In the genomic region with DNA sequence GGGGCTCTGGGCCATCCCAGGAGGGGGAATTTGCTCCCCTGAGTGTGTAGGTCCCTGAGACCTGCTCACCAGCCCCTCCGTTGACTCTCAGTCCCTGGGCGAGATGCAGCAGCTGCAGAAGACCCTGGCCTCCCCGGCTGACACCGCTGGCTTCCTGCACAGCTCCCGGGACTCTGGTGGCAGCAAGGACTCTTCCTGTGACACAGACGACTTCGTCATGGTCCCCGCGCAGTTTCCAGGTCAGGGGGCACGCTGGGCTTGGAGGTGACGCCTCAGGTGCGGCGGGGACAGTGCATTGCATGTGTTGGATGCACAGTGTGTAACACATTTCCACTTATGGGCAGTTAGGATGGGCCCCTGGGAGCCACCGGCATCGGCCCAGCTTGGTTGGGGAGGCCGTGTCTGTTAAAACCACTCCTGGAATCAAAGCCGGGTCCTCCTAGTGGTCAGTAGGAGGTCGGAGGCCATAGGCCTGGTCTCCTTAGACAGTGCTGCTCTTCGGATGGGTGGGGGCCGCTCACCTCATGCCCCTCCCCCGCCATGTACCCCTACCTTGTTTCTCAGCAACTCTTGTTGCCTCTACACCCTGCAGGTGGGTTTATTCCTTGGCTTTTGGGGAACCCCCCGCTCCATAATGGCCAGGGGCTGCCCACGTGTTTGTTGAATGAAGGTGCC, we compare ENCODE assay signal across 14 cellular contexts. TPM values are rescaled to one million over a fixed set of nuclear protein-coding genes. Genes with fewer than 3 reads are reported as not detected.
DNase-seq lines count a peak whose midpoint lies in the region; ATAC-seq and TF ChIP-seq lines count a peak whose summit lies in the region.
"Had no signal": no experiment of that assay in that cellular context is flagged by ENCODE, and none has a peak within 500 bp of the region (broad histone marks: within the 10 kb centered on the region; RNA-seq: fewer than 3 reads in every experiment).

No MANE protein-coding gene starts in this region.

- no peaks in the 10 kb centered on the region for H3K79me2 ChIP-seq in GM23338 (replicated peaks; ENCODE audit: insufficient read depth)
- H3K79me2 ChIP-seq: hepatocyte had no signal

- H3K4me3 Mint-ChIP-seq in GM23338 = no peak overlapping the region
- H3K4me3 Mint-ChIP-seq: activated CD8-positive, alpha-beta T cell treated with anti-CD3 and anti-CD28 coated beads, Interleukin-2, amount 10 ng/mL, durations not matched to agents 7 days and 5 days had no signal

- no peak overlapping the region for H3K27ac ChIP-seq in GM23338 (ENCODE audit: low read depth)
- H3K27ac ChIP-seq in gastrocnemius medialis = peak overlapping the region in 3 of 4 donors; percentile 17 to 65 (median 49)
- H3K27ac ChIP-seq in colonic mucosa = no peak overlapping the region
- H3K27ac ChIP-seq: hepatocyte, VCaP had no signal

- no peaks in the 10 kb centered on the region for H3K9me3 Mint-ChIP-seq in GM23338

- H3K9me3 ChIP-seq in gastrocnemius medialis (no peaks in the 10 kb centered on the region), colonic mucosa (no peaks in the 10 kb centered on the region)
- H3K9me3 ChIP-seq: MG63 had no signal

- intact Hi-C loops in gastrocnemius medialis (cut with DNase I; ENCODE audit: low total_unique reads) = no loop called here
- intact Hi-C loops in lower leg skin (cut with DNase I; ENCODE audit: low total_unique reads) = no loop called here
- intact Hi-C loops in colonic mucosa (cut with DNase I) = no loop called here

- H3K9me2 ChIP-seq in GM23338 (ENCODE audit: insufficient read depth) = no peaks in the 10 kb centered on the region

- WGBS in lower leg skin, 2 donors = 86 to 92% methylated on average over 21 to 23 of the region's 23 CpGs

- DNase-seq in GM23338 (ENCODE audit: low spot score) = no peak
- peak; percentile 21 for DNase-seq in amniotic epithelial cell (ENCODE audit: low read depth)
- no peak for DNase-seq in foreskin fibroblast
- DNase-seq in gastrocnemius medialis = peak in 1 of 2 donors; percentile 12
- DNase-seq in lower leg skin (ENCODE audit: low spot score in 2 of 2) = no peak
- no peak for DNase-seq in colonic mucosa
- DNase-seq in islet precursor cell = no peak
- DNase-seq: activated CD8-positive, alpha-beta T cell treated with anti-CD3 and anti-CD28 coated beads, Interleukin-2, amount 10 ng/mL, durations not matched to agents 7 days and 5 days; cortex of kidney; NCI-H2081 treated with DMSO at 0.1 percent for 48 hours had no signal

- no peaks in the 10 kb centered on the region for H4K20me1 ChIP-seq in GM23338 (replicated peaks; ENCODE audit: insufficient read depth)

- peaks cover 30% of the 10 kb centered on the region for H3K36me3 Mint-ChIP-seq in GM23338 (ENCODE audit: low read depth)

- TF ChIP-seq CTCF in GM23338 (conservative IDR thresholded peaks at IDR 0.05; ENCODE audit: low read depth in 2 of 2) = 0 out of 4 replicates have a peak, but pooled peaks of 1 of the 2 experiments have one; percentile 6
- peak; percentile 3 for TF ChIP-seq CTCF in foreskin fibroblast (IDR thresholded peaks at IDR 0.05; ENCODE audit: low read depth, low read length)
- TF ChIP-seq CTCF in gastrocnemius medialis (IDR thresholded peaks at IDR 0.05 in 4 of 5, conservative IDR thresholded peaks at IDR 0.05 in 1 of 5) = no peak
- TF ChIP-seq CTCF in lower leg skin (IDR thresholded peaks at IDR 0.05) = no peak
- TF ChIP-seq CTCF in colonic mucosa (IDR thresholded peaks at IDR 0.05) = no peak

- H3K4me1 Mint-ChIP-seq in GM23338 = no peaks in the 10 kb centered on the region; the same call in 1 of the 3 replicates

- no peak for ATAC-seq in GM23338
- ATAC-seq in gastrocnemius medialis = no peak
- no peak for ATAC-seq in GM21529 (IDR thresholded peaks at IDR 0.05; ENCODE audit: unreplicated experiment)
- ATAC-seq: activated CD8-positive, alpha-beta T cell treated with anti-CD3 and anti-CD28 coated beads, Interleukin-2, amount 10 ng/mL, durations not matched to agents 7 days and 5 days had no signal

- no peaks in the 10 kb centered on the region for H3K27me3 ChIP-seq in GM23338 (ENCODE audit: insufficient read depth)
- no peaks in the 10 kb centered on the region for H3K27me3 ChIP-seq in gastrocnemius medialis
- no peaks in the 10 kb centered on the region for H3K27me3 ChIP-seq in colonic mucosa
- H3K27me3 ChIP-seq: hepatocyte, MG63 had no signal

- TF ChIP-seq POLR2A in gastrocnemius medialis (IDR thresholded peaks at IDR 0.05) = no peak
- no peak for TF ChIP-seq POLR2A in lower leg skin (IDR thresholded peaks at IDR 0.05)

- in situ Hi-C loops in gastrocnemius medialis (cut with MboI; ENCODE audit: low sequenced_read_pairs in 4 of 4) = no loop called here

- no peaks in the 10 kb centered on the region for H3F3A ChIP-seq in GM23338 (replicated peaks; ENCODE audit: low read depth)

- H3K4me2 ChIP-seq in GM23338 = no peak overlapping the region
- H3K4me2 ChIP-seq: hepatocyte had no signal

- H3K4me1 ChIP-seq in GM23338 (ENCODE audit: insufficient read depth) = no peaks in the 10 kb centered on the region
- H3K4me1 ChIP-seq in gastrocnemius medialis = peaks cover 0 to 6% of the 10 kb centered on the region in 2 donors
- H3K4me1 ChIP-seq in colonic mucosa = no peaks in the 10 kb centered on the region

- 0 out of 2 replicates have a peak overlapping the region, but pooled peaks have one; percentile 65 for H3K27ac Mint-ChIP-seq in GM23338
- H3K27ac Mint-ChIP-seq: activated CD8-positive, alpha-beta T cell treated with anti-CD3 and anti-CD28 coated beads, Interleukin-2, amount 10 ng/mL, durations not matched to agents 7 days and 5 days had no signal

- H3K27me3 Mint-ChIP-seq in GM23338 (ENCODE audit: insufficient read depth, low read depth, poor library complexity) = peaks cover 5% of the 10 kb centered on the region

- H2AFZ ChIP-seq in GM23338 = no peak overlapping the region
- H2AFZ ChIP-seq: hepatocyte had no signal

- H3K4me3 ChIP-seq in GM23338 = no peak overlapping the region
- no peak overlapping the region for H3K4me3 ChIP-seq in foreskin fibroblast (ENCODE audit: low read depth in 1 of 2, low read length in 2 of 2)
- H3K4me3 ChIP-seq in gastrocnemius medialis = no peak overlapping the region
- H3K4me3 ChIP-seq in lower leg skin (ENCODE audit: low read depth, poor library complexity, severe bottlenecking) = no peak overlapping the region
- H3K4me3 ChIP-seq in colonic mucosa = no peak overlapping the region
- H3K4me3 ChIP-seq: hepatocyte, MG63 had no signal

- H3K9ac ChIP-seq in colonic mucosa (ENCODE audit: low read depth in 2 of 2, low read length in 2 of 2) = peak overlapping the region in 1 of 2 donors; percentile 12

- no peaks in the 10 kb centered on the region for H3K36me3 ChIP-seq in GM23338 (ENCODE audit: insufficient read depth)
- peaks cover 2 to 90% of the 10 kb centered on the region in 2 donors for H3K36me3 ChIP-seq in gastrocnemius medialis
- peaks cover 5% of the 10 kb centered on the region for H3K36me3 ChIP-seq in colonic mucosa

TF ChIP-seq in GM23338, 12 proteins besides CTCF, POLR2A, EP300 and RAD21 (continues in another document):
- TF ChIP-seq, protein P1, sequence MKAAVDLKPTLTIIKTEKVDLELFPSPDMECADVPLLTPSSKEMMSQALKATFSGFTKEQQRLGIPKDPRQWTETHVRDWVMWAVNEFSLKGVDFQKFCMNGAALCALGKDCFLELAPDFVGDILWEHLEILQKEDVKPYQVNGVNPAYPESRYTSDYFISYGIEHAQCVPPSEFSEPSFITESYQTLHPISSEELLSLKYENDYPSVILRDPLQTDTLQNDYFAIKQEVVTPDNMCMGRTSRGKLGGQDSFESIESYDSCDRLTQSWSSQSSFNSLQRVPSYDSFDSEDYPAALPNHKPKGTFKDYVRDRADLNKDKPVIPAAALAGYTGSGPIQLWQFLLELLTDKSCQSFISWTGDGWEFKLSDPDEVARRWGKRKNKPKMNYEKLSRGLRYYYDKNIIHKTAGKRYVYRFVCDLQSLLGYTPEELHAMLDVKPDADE (IDR thresholded peaks at IDR 0.05) = no peak
- TF ChIP-seq ZNF114 (CRISPR knock-in tag; IDR thresholded peaks at IDR 0.05) = no peak
- TF ChIP-seq STAT1 (IDR thresholded peaks at IDR 0.05; ENCODE audit: unreplicated experiment) = no peak
- no peak for TF ChIP-seq JUNB (IDR thresholded peaks at IDR 0.05; ENCODE audit: unreplicated experiment)
- no peak for TF ChIP-seq CREB1 (CRISPR knock-in tag; IDR thresholded peaks at IDR 0.05; ENCODE audit: low read depth)
- TF ChIP-seq EZH2 (IDR thresholded peaks at IDR 0.05; ENCODE audit: low read depth, unreplicated experiment) = no peak

RNA-seq across cellular contexts. Expression of a gene that starts 17.1 kb away (rescaled TPM):
- total RNA-seq in GM23338 (2014; rRNA removed; shearing (Covaris generic)) = 72.7 and 73.0 TPM in 2 replicates
- 52.4 and 59.3 TPM in 2 replicates for polyA plus RNA-seq in GM23338 (2016; fragmentation: Nextera tagmentation; extraction: Ambion mirVana)
- total RNA-seq in gastrocnemius medialis (10 to 100 TPM; 10.4 to 29.0 (median 12.2) TPM), lower leg skin (10 to 100 TPM in 3 of 4 donors, 1 to 10 TPM in 1; 8.3 to 36.4 (median 19.0) TPM), colonic mucosa (10 to 100 TPM; 16.0 to 58.9 TPM)

RNA-seq across cellular contexts. Expression of a gene that starts 17.6 kb away (rescaled TPM):
- 26.2 and 33.8 TPM in 2 replicates for total RNA-seq in GM23338 (2014; rRNA removed; shearing (Covaris generic))
- polyA plus RNA-seq in GM23338 (2016; fragmentation: Nextera tagmentation; extraction: Ambion mirVana) = 8.4 and 9.3 TPM in 2 replicates
- total RNA-seq in gastrocnemius medialis = 10 to 100 TPM; 27.9 to 81.2 (median 48.6) TPM
- 100 to 1,000 TPM in 1 of 4 donors, 10 to 100 TPM in 3; 42.8 to 117 (median 46.1) TPM for total RNA-seq in lower leg skin
- total RNA-seq in colonic mucosa = 10 to 100 TPM; 20.3 to 31.9 TPM

RNA-seq across cellular contexts. Expression of a gene that starts 37.8 kb away (rescaled TPM):
- total RNA-seq in GM23338 (2014; rRNA removed; shearing (Covaris generic)) = 47.7 and 57.2 TPM in 2 replicates
- 24.5 and 26.3 TPM in 2 replicates for polyA plus RNA-seq in GM23338 (2016; fragmentation: Nextera tagmentation; extraction: Ambion mirVana)
- 10 to 100 TPM; 11.9 to 17.4 (median 15.0) TPM for total RNA-seq in gastrocnemius medialis
- 10 to 100 TPM; 22.0 to 45.8 (median 24.6) TPM for total RNA-seq in lower leg skin
- total RNA-seq in colonic mucosa = 10 to 100 TPM; 23.3 to 39.0 TPM

Comparison
In these comparisons a context has a peak if more than half of its experiments do, and no peak if none do; other contexts are left out.
1. H3K27ac ChIP-seq: peak in gastrocnemius medialis (3 of 4); none in GM23338 (single experiment) and colonic mucosa (single experiment).